In the genomic region with DNA sequence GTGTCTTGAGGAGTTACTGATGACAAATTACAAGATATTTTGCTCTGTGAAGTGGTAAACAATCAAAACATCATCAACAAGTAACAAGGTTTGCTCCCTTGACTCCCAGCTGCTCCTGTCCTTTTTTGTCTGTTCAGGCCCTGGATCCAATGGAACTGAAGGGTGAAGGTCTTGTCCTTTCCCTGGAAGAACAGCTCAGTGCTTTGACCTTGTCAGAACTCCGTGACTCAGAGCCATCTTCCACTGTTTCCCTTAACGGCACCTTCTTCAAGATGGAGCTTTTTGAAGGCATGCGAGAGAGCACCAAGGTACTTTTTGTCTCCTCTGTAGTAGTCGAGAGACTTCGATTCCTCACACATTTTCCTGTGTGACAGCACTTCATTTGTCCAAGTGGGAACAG, we compare ENCODE assay signal across 1 cellular context.
TF ChIP-seq lines count a peak whose summit lies in the region.

No MANE protein-coding gene starts in this region.

TF ChIP-seq in K562, 482 proteins besides CTCF, POLR2A, EP300 and RAD21:
- no peak for TF ChIP-seq EHMT2 (IDR thresholded peaks at IDR 0.05)
- TF ChIP-seq ZNF79 (CRISPR knock-in tag; IDR thresholded peaks at IDR 0.05; ENCODE audit: low read depth): no peak
- no peak for TF ChIP-seq ZFX (CRISPR knock-in tag; IDR thresholded peaks at IDR 0.05)
- no peak for TF ChIP-seq TBP (optimal IDR thresholded peaks at IDR 0.05; ENCODE audit: low read depth, low read length)
- TF ChIP-seq, protein P1, sequence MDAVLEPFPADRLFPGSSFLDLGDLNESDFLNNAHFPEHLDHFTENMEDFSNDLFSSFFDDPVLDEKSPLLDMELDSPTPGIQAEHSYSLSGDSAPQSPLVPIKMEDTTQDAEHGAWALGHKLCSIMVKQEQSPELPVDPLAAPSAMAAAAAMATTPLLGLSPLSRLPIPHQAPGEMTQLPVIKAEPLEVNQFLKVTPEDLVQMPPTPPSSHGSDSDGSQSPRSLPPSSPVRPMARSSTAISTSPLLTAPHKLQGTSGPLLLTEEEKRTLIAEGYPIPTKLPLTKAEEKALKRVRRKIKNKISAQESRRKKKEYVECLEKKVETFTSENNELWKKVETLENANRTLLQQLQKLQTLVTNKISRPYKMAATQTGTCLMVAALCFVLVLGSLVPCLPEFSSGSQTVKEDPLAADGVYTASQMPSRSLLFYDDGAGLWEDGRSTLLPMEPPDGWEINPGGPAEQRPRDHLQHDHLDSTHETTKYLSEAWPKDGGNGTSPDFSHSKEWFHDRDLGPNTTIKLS (IDR thresholded peaks at IDR 0.05; ENCODE audit: borderline replicate concordance, low read depth): no peak
- no peak for TF ChIP-seq ZSCAN32 (CRISPR knock-in tag; IDR thresholded peaks at IDR 0.05)
- TF ChIP-seq, protein P2, sequence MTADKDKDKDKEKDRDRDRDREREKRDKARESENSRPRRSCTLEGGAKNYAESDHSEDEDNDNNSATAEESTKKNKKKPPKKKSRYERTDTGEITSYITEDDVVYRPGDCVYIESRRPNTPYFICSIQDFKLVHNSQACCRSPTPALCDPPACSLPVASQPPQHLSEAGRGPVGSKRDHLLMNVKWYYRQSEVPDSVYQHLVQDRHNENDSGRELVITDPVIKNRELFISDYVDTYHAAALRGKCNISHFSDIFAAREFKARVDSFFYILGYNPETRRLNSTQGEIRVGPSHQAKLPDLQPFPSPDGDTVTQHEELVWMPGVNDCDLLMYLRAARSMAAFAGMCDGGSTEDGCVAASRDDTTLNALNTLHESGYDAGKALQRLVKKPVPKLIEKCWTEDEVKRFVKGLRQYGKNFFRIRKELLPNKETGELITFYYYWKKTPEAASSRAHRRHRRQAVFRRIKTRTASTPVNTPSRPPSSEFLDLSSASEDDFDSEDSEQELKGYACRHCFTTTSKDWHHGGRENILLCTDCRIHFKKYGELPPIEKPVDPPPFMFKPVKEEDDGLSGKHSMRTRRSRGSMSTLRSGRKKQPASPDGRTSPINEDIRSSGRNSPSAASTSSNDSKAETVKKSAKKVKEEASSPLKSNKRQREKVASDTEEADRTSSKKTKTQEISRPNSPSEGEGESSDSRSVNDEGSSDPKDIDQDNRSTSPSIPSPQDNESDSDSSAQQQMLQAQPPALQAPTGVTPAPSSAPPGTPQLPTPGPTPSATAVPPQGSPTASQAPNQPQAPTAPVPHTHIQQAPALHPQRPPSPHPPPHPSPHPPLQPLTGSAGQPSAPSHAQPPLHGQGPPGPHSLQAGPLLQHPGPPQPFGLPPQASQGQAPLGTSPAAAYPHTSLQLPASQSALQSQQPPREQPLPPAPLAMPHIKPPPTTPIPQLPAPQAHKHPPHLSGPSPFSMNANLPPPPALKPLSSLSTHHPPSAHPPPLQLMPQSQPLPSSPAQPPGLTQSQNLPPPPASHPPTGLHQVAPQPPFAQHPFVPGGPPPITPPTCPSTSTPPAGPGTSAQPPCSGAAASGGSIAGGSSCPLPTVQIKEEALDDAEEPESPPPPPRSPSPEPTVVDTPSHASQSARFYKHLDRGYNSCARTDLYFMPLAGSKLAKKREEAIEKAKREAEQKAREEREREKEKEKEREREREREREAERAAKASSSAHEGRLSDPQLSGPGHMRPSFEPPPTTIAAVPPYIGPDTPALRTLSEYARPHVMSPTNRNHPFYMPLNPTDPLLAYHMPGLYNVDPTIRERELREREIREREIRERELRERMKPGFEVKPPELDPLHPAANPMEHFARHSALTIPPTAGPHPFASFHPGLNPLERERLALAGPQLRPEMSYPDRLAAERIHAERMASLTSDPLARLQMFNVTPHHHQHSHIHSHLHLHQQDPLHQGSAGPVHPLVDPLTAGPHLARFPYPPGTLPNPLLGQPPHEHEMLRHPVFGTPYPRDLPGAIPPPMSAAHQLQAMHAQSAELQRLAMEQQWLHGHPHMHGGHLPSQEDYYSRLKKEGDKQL (CRISPR knock-in tag; IDR thresholded peaks at IDR 0.05; ENCODE audit: borderline replicate concordance): no peak
- no peak for TF ChIP-seq MAFG (tag; conservative IDR thresholded peaks at IDR 0.05)
- TF ChIP-seq TAF7 (tag; IDR thresholded peaks at IDR 0.05): no peak; the same call in 1 of the 2 replicates
- 0 out of 2 replicates have a peak, but pooled peaks have one; percentile 1 for TF ChIP-seq MAFK (IDR thresholded peaks at IDR 0.05; ENCODE audit: low read length)
- TF ChIP-seq ZNF134 (CRISPR knock-in tag; conservative IDR thresholded peaks at IDR 0.05): no peak
- TF ChIP-seq NFRKB (IDR thresholded peaks at IDR 0.05; ENCODE audit: low read depth): 0 out of 2 replicates have a peak, but pooled peaks have one; percentile 25
